8 cellular contexts compared by ENCODE assay signal in the genomic region with DNA sequence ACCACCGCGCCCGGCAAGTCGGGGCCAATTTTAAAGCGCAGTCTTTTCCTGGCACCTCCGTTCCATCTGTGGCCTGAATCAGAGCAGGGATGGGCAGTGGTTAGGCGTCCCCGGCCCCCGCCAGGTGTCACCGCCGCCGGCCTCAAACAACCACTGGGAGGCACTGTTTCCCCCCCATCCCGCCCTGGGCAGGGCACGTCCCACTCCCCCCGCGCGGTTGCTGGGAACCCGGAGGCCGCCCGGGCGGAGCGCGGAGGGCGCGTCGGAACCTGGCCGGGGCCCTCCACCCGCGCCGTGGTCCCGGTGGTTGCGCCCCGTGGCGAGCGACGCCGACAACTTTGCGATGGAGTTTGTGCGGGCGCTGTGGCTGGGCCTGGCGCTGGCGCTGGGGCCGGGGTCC. TPM values are rescaled to one million over a fixed set of nuclear protein-coding genes. Genes with fewer than 3 reads are reported as not detected.
DNase-seq lines count a peak whose midpoint lies in the region; ATAC-seq and TF ChIP-seq lines count a peak whose summit lies in the region.

GRIN3B (plus strand) TSS at position 325 of the 400 bp plus-strand sequence; CDS start at position 344, 19 bp downstream.

- H3K27ac ChIP-seq in Peyer's patch (no peak within 1 kb of the TSS), spleen (no peak within 1 kb of the TSS)

- no peak for TF ChIP-seq POLR2A in Peyer's patch (IDR thresholded peaks at IDR 0.05)
- TF ChIP-seq POLR2A in spleen (IDR thresholded peaks at IDR 0.05), result no peak

- H3K9me3 ChIP-seq in Peyer's patch, result no peaks in the 10 kb centered on the region
- no peaks in the 10 kb centered on the region for H3K9me3 ChIP-seq in spleen

- H3K36me3 ChIP-seq in Peyer's patch (no peaks in the 10 kb centered on the region), spleen (peaks cover 0 to 5% (median under 1%) of the 10 kb centered on the region in 6 donors)

- TF ChIP-seq CTCF in Peyer's patch (IDR thresholded peaks at IDR 0.05) (peak; percentile 28 to 51 (median 37)), spleen (IDR thresholded peaks at IDR 0.05 in 8 of 11, conservative IDR thresholded peaks at IDR 0.05 in 3 of 11) (peak in 10 of 11 experiments; percentile 14 to 76 (median 51))

- peak within 1 kb of the TSS in 3 of 4 donors; percentile 19 to 31 (median 27) for H3K4me3 ChIP-seq in Peyer's patch
- peak within 1 kb of the TSS in 6 of 8 donors; percentile 15 to 65 (median 26) for H3K4me3 ChIP-seq in spleen

- peaks cover 0 to 37% of the 10 kb centered on the region in 2 donors for H3K27me3 ChIP-seq in Peyer's patch
- H3K27me3 ChIP-seq in spleen (replicated peaks in 1 of 7), result peaks cover 0 to 97% (median 70%) of the 10 kb centered on the region in 7 donors

- intact Hi-C loops in cardiac septum (cut with DNase I) (no loop called here), spleen (cut with DNase I; ENCODE audit: low total_unique reads) (no loop called here)

- ATAC-seq in GM18870 (IDR thresholded peaks at IDR 0.05; ENCODE audit: unreplicated experiment), result no peak
- no peak for ATAC-seq in GM21737 (IDR thresholded peaks at IDR 0.05; ENCODE audit: unreplicated experiment)

- H3K4me1 ChIP-seq in Peyer's patch (peaks cover 0 to 28% (median 15%) of the 10 kb centered on the region in 4 donors), spleen (peaks cover 11 to 41% (median 33%) of the 10 kb centered on the region in 6 donors)

- 2 to 5% (median 2%) methylated on average over 17 to 43 of the region's 43 CpGs for WGBS in spleen, 5 donors

- peak; percentile 25 for DNase-seq in NCI-H146 (lab: John Stamatoyannopoulos, UW)
- DNase-seq in NCI-H146 treated with DMSO at 0.1 percent for 48 hours (lab: John Stamatoyannopoulos, UW; ENCODE audit: unreplicated experiment), result no peak
- peak; percentile 55 to 78 (median 77) for DNase-seq in Peyer's patch
- peak; percentile 86 for DNase-seq in activated effector memory CD4-positive, alpha-beta T cell treated with anti-CD3 and anti-CD28 coated beads, Interleukin-2, amount 50 U/mL, for 16 hours
- peak; percentile 84 for DNase-seq in cardiac septum (ENCODE audit: low spot score)
- DNase-seq in spleen, result peak; percentile 91

RNA-seq across cellular contexts. Expression of gene GRIN3B, which starts in this region (rescaled TPM):
- not detected for total RNA-seq in Peyer's patch
- total RNA-seq in cardiac septum, result not detected
- under 1 TPM in 2 of 7 donors, not detected in 5; 0.07 to 0.11 TPM for total RNA-seq in spleen
- polyA plus RNA-seq in spleen, result not detected

Comparison
In these comparisons a context has a peak if more than half of its experiments do, and no peak if none do; other contexts are left out.
1. Peak in DNase-seq and H3K4me3 ChIP-seq in Peyer's patch; RNA of the gene not detected or under 1 TPM.
2. Peak in DNase-seq in cardiac septum; RNA of the gene not detected or under 1 TPM.
3. Peak in DNase-seq and H3K4me3 ChIP-seq in spleen; RNA of the gene not detected or under 1 TPM.